27 cellular contexts compared by ENCODE assay signal in genomic region chr1:240968864-240969263, GRCh38.
"Had no signal": no experiment of that assay in that cellular context is flagged by ENCODE, and none has a peak within 500 bp of the region (broad histone marks: within the 10 kb centered on the region; RNA-seq: fewer than 3 reads in every experiment).

No MANE protein-coding gene starts in this region.

- H3K9me3 Mint-ChIP-seq: stimulated activated memory B cell treated with anti-CD40 and anti-IgM and Interleukin-4, amounts not matched to agents 10 μg/mL and 1 μg/mL and 100 μg/mL, for 72 hours; stimulated activated naive B cell treated with anti-CD40 and anti-IgM and Interleukin-4, amounts not matched to agents 10 μg/mL and 1 μg/mL and 100 μg/mL, for 72 hours; stimulated activated naive CD8-positive, alpha-beta T cell treated with anti-CD3 and anti-CD28 coated beads, Interleukin-15, Interleukin-2, amounts not matched to agents 100 ng/mL and 50 ng/mL, for 24 hours; type B pancreatic cell had no signal

- ATAC-seq: stimulated activated effector memory CD8-positive, alpha-beta T cell treated with anti-CD3 and anti-CD28 coated beads, Interleukin-12 subunit alpha, Interleukin-12 subunit beta, amount 100 ng/mL, for 72 hours; stimulated activated memory B cell treated with anti-CD40 and anti-IgM and Interleukin-4, amounts not matched to agents 10 μg/mL and 1 μg/mL and 100 μg/mL, for 72 hours; stimulated activated naive B cell treated with anti-CD40 and anti-IgM and Interleukin-4, amounts not matched to agents 10 μg/mL and 1 μg/mL and 100 μg/mL, for 72 hours; stimulated activated naive CD8-positive, alpha-beta T cell treated with anti-CD3 and anti-CD28 coated beads, Interleukin-15, amount 100 ng/mL, for 72 hours; stimulated activated naive CD8-positive, alpha-beta T cell treated with anti-CD3 and anti-CD28 coated beads, Interleukin-15, Interleukin-2, amounts not matched to agents 100 U/mL and 50 U/mL, for 24 hours; upper lobe of right lung had no signal

- H3K36me3 Mint-ChIP-seq: stimulated activated effector memory CD8-positive, alpha-beta T cell treated with anti-CD3 and anti-CD28 coated beads, Interleukin-12 subunit alpha, Interleukin-12 subunit beta, amount 100 ng/mL, for 72 hours; stimulated activated memory B cell treated with anti-CD40 and anti-IgM and Interleukin-4, amounts not matched to agents 10 μg/mL and 1 μg/mL and 100 μg/mL, for 72 hours; stimulated activated naive B cell treated with anti-CD40 and anti-IgM and Interleukin-4, amounts not matched to agents 10 μg/mL and 1 μg/mL and 100 μg/mL, for 72 hours; type B pancreatic cell had no signal

- H3K27me3 ChIP-seq: stomach, suprapubic skin, testis, thyroid gland, tibial artery, tibial nerve, transverse colon, upper lobe of left lung, upper lobe of right lung, uterus, vagina had no signal

- H3K4me1 ChIP-seq: stomach, suprapubic skin, testis, thyroid gland, tibial artery, tibial nerve, transverse colon, upper lobe of left lung, upper lobe of right lung, uterus, vagina had no signal

- H3K4me1 Mint-ChIP-seq: stimulated activated effector memory CD8-positive, alpha-beta T cell treated with anti-CD3 and anti-CD28 coated beads, Interleukin-12 subunit alpha, Interleukin-12 subunit beta, amount 100 ng/mL, for 72 hours; stimulated activated memory B cell treated with anti-CD40 and anti-IgM and Interleukin-4, amounts not matched to agents 10 μg/mL and 1 μg/mL and 100 μg/mL, for 72 hours; stimulated activated naive B cell treated with anti-CD40 and anti-IgM and Interleukin-4, amounts not matched to agents 10 μg/mL and 1 μg/mL and 100 μg/mL, for 72 hours; stimulated activated naive CD8-positive, alpha-beta T cell treated with anti-CD3 and anti-CD28 coated beads, Interleukin-15, amount 100 ng/mL, for 72 hours had no signal

- H3K27ac ChIP-seq: stomach, suprapubic skin, testis, thoracic aorta, thyroid gland, tibial artery, tibial nerve, transverse colon, upper lobe of left lung, upper lobe of right lung, uterus, vagina had no signal

- H3K4me3 ChIP-seq: stomach, suprapubic skin, testis, thoracic aorta, thyroid gland, tibial artery, tibial nerve, transverse colon, upper lobe of left lung, upper lobe of right lung, uterus, vagina had no signal

- H3K9me3 ChIP-seq: stomach, suprapubic skin, testis, thoracic aorta, thyroid gland, tibial artery, tibial nerve, transverse colon, upper lobe of left lung, upper lobe of right lung, uterus, vagina had no signal

- H3K27me3 Mint-ChIP-seq: stimulated activated memory B cell treated with anti-CD40 and anti-IgM and Interleukin-4, amounts not matched to agents 10 μg/mL and 1 μg/mL and 100 μg/mL, for 72 hours; stimulated activated naive B cell treated with anti-CD40 and anti-IgM and Interleukin-4, amounts not matched to agents 10 μg/mL and 1 μg/mL and 100 μg/mL, for 72 hours; stimulated activated naive CD8-positive, alpha-beta T cell treated with anti-CD3 and anti-CD28 coated beads, Interleukin-15, amount 100 ng/mL, for 72 hours; stimulated activated naive CD8-positive, alpha-beta T cell treated with anti-CD3 and anti-CD28 coated beads, Interleukin-15, Interleukin-2, amounts not matched to agents 100 ng/mL and 50 ng/mL, for 24 hours had no signal

- H3K4me3 Mint-ChIP-seq: stimulated activated effector memory CD8-positive, alpha-beta T cell treated with anti-CD3 and anti-CD28 coated beads, Interleukin-12 subunit alpha, Interleukin-12 subunit beta, amount 100 ng/mL, for 72 hours; stimulated activated memory B cell treated with anti-CD40 and anti-IgM and Interleukin-4, amounts not matched to agents 10 μg/mL and 1 μg/mL and 100 μg/mL, for 72 hours; stimulated activated naive B cell treated with anti-CD40 and anti-IgM and Interleukin-4, amounts not matched to agents 10 μg/mL and 1 μg/mL and 100 μg/mL, for 72 hours; stimulated activated naive CD8-positive, alpha-beta T cell treated with anti-CD3 and anti-CD28 coated beads, Interleukin-15, amount 100 ng/mL, for 72 hours; stimulated activated naive CD8-positive, alpha-beta T cell treated with anti-CD3 and anti-CD28 coated beads, Interleukin-15, Interleukin-2, amounts not matched to agents 100 ng/mL and 50 ng/mL, for 24 hours; type B pancreatic cell had no signal

- DNase-seq: stimulated activated CD4-positive, alpha-beta T cell treated with anti-CD3 and anti-CD28 coated beads, Interleukin-2, amount 100 ng/mL, for 48 hours; stimulated activated CD4-positive, alpha-beta T cell treated with anti-CD3 and anti-CD28 coated beads, Interleukin-4, amount 100 ng/mL, for 1 hour; stimulated activated CD4-positive, alpha-beta T cell treated with anti-CD3 and anti-CD28 coated beads, Interleukin-4, amount 100 ng/mL, for 24 hours; stimulated activated CD4-positive, alpha-beta T cell treated with anti-CD3 and anti-CD28 coated beads, Interleukin-4, amount 100 ng/mL, for 4 hours; stimulated activated CD8-positive, alpha-beta memory T cell treated with anti-CD3 and anti-CD28 coated beads, Interleukin-4, amount 100 ng/mL, for 48 hours; stimulated activated naive B cell treated with anti-CD40 and anti-IgM and Interleukin-4, amounts not matched to agents 10 μg/mL and 1 μg/mL and 100 μg/mL, for 72 hours; stimulated activated naive CD4-positive, alpha-beta T cell; stimulated activated naive CD4-positive, alpha-beta T cell treated with Interleukin-2 at 50 U/mL for 16 hours; stimulated activated naive CD8-positive, alpha-beta T cell treated with anti-CD3 and anti-CD28 coated beads, Interleukin-15, amount 100 ng/mL, for 72 hours; stimulated activated naive CD8-positive, alpha-beta T cell treated with anti-CD3 and anti-CD28 coated beads, Interleukin-15, Interleukin-2, amounts not matched to agents 100 U/mL and 50 U/mL, for 24 hours; stomach; testis; thyroid gland; tibial artery; transverse colon; trophoblast cell; upper lobe of left lung; upper lobe of right lung; uterus had no signal

- H3K27ac Mint-ChIP-seq: stimulated activated effector memory CD8-positive, alpha-beta T cell treated with anti-CD3 and anti-CD28 coated beads, Interleukin-12 subunit alpha, Interleukin-12 subunit beta, amount 100 ng/mL, for 72 hours; stimulated activated memory B cell treated with anti-CD40 and anti-IgM and Interleukin-4, amounts not matched to agents 10 μg/mL and 1 μg/mL and 100 μg/mL, for 72 hours; stimulated activated naive B cell treated with anti-CD40 and anti-IgM and Interleukin-4, amounts not matched to agents 10 μg/mL and 1 μg/mL and 100 μg/mL, for 72 hours; stimulated activated naive CD8-positive, alpha-beta T cell treated with anti-CD3 and anti-CD28 coated beads, Interleukin-15, amount 100 ng/mL, for 72 hours; stimulated activated naive CD8-positive, alpha-beta T cell treated with anti-CD3 and anti-CD28 coated beads, Interleukin-15, Interleukin-2, amounts not matched to agents 100 ng/mL and 50 ng/mL, for 24 hours; type B pancreatic cell had no signal

- H3K36me3 ChIP-seq: stomach, suprapubic skin, thoracic aorta, thyroid gland, tibial artery, tibial nerve, transverse colon, upper lobe of left lung, upper lobe of right lung, uterus, vagina had no signal
